ENCODE assay signal across 19 cellular contexts in the genomic region with DNA sequence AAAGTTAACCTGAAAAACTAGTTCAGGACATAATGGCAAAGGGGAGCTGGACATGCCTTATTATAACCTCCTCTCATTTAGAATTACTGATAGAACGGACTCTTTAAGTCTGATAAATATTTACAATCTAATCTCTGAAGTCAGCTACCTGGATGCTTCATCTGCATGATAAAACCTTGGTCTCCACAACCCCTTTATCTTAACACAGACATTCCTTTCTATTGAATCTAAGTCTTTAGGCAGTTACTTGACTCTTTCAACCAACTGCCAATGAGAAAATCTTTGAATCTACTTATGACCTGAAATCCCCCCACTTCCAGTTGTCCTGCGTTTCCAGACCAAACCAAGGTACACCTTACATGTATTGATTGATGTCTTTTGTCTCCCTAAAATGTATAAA.
DNase-seq lines count a peak whose midpoint lies in the region; ATAC-seq, FAIRE-seq and TF ChIP-seq lines count a peak whose summit lies in the region.
"Had no signal": no experiment of that assay in that cellular context is flagged by ENCODE, and none has a peak within 500 bp of the region (broad histone marks: within the 10 kb centered on the region; RNA-seq: fewer than 3 reads in every experiment).

No MANE protein-coding gene starts in this region.

- WGBS in esophagus muscularis mucosa: 73% methylated on average over 2 of the region's 2 CpGs
- WGBS in iPS DF 6.9 (ENCODE audit: insufficient coverage, insufficient read length): no CpG with 5 or more reads among the region's 2 CpGs

- H3K4me2 ChIP-seq in GM23338: 0 out of 2 replicates have a peak overlapping the region, but pooled peaks have one; percentile 5
- H3K4me2 ChIP-seq: A549 had no signal

- peak; percentile 73 for DNase-seq in GM23338 (ENCODE audit: low spot score)
- DNase-seq in NT2/D1 (ENCODE audit: low read depth, low spot score): peak; percentile 16
- peak; percentile 29 for DNase-seq in esophagus muscularis mucosa (ENCODE audit: extremely low spot score)
- peak; percentile 7 for DNase-seq in iPS DF 6.9 (ENCODE audit: low read depth, low spot score)
- DNase-seq in cerebellar nuclear complex (lab: John Stamatoyannopoulos, UW): no peak
- no peak for DNase-seq in medulla oblongata (ENCODE audit: extremely low spot score)
- DNase-seq in WERI-Rb-1: no peak
- no peak for DNase-seq in GM12892 (ENCODE audit: insufficient read length)
- DNase-seq: AML-193; Caco-2; CD4-positive, alpha-beta T cell; GOT3 had no signal

- H3K79me2 ChIP-seq in GM23338 (replicated peaks; ENCODE audit: insufficient read depth): no peaks in the 10 kb centered on the region

- H3K9me3 ChIP-seq in NT2/D1 (ENCODE audit: insufficient read depth, low read length): no peaks in the 10 kb centered on the region
- H3K9me3 ChIP-seq in esophagus muscularis mucosa: no peaks in the 10 kb centered on the region
- H3K9me3 ChIP-seq in iPS DF 6.9 (ENCODE audit: control insufficient read depth, insufficient read depth, low read length): no peaks in the 10 kb centered on the region
- no peaks in the 10 kb centered on the region for H3K9me3 ChIP-seq in WERI-Rb-1 (ENCODE audit: severe bottlenecking)
- H3K9me3 ChIP-seq: Caco-2, HAP-1 had no signal

- H3K4me1 ChIP-seq in GM23338 (ENCODE audit: insufficient read depth): peaks cover 5% of the 10 kb centered on the region; the same call in 1 of the 2 replicates
- H3K4me1 ChIP-seq in NT2/D1 (ENCODE audit: insufficient read depth, insufficient read length): no peaks in the 10 kb centered on the region
- no peaks in the 10 kb centered on the region for H3K4me1 ChIP-seq in esophagus muscularis mucosa
- H3K4me1 ChIP-seq in iPS DF 6.9 (ENCODE audit: control insufficient read depth, insufficient read depth, low read length): no peaks in the 10 kb centered on the region
- H3K4me1 ChIP-seq: A549, Caco-2, HAP-1 had no signal

- TF ChIP-seq CTCF in GM23338 (conservative IDR thresholded peaks at IDR 0.05; ENCODE audit: low read depth in 2 of 2) (no peak), esophagus muscularis mucosa (IDR thresholded peaks at IDR 0.05) (no peak), WERI-Rb-1 (IDR thresholded peaks at IDR 0.05; ENCODE audit: low read depth, low read length) (no peak)

- no peaks in the 10 kb centered on the region for H3F3A ChIP-seq in GM23338 (replicated peaks; ENCODE audit: low read depth)

- H3K36me3 ChIP-seq in GM23338 (ENCODE audit: insufficient read depth) (no peaks in the 10 kb centered on the region), NT2/D1 (ENCODE audit: insufficient read depth, insufficient read length, low read length) (no peaks in the 10 kb centered on the region), esophagus muscularis mucosa (no peaks in the 10 kb centered on the region), iPS DF 6.9 (ENCODE audit: control insufficient read depth, insufficient read depth, low read length) (no peaks in the 10 kb centered on the region), WERI-Rb-1 (no peaks in the 10 kb centered on the region)
- H3K36me3 ChIP-seq: HAP-1 had no signal

- no peaks in the 10 kb centered on the region for H3K9me2 ChIP-seq in GM23338 (ENCODE audit: insufficient read depth)

- TF ChIP-seq POLR2A in esophagus muscularis mucosa (IDR thresholded peaks at IDR 0.05; ENCODE audit: low read depth) (no peak), GM12892 (IDR thresholded peaks at IDR 0.05; ENCODE audit: low read depth, low read length) (no peak)

- no peak overlapping the region for H3K4me3 ChIP-seq in GM23338
- H3K4me3 ChIP-seq in NT2/D1 (ENCODE audit: insufficient read length, low read depth): no peak overlapping the region
- no peak overlapping the region for H3K4me3 ChIP-seq in esophagus muscularis mucosa
- H3K4me3 ChIP-seq in iPS DF 6.9 (ENCODE audit: low read length): no peak overlapping the region
- no peak overlapping the region for H3K4me3 ChIP-seq in WERI-Rb-1 (ENCODE audit: low read depth, low read length)
- H3K4me3 ChIP-seq: A549, HAP-1 had no signal

- H3K9ac ChIP-seq in NT2/D1 (ENCODE audit: insufficient read length, low read depth): no peak overlapping the region

- peak overlapping the region; percentile 86 for H3K27ac Mint-ChIP-seq in GM23338
- H3K27ac Mint-ChIP-seq: CD4-positive, alpha-beta T cell; IgD-negative memory B cell had no signal

- no peak overlapping the region for H3K4me3 Mint-ChIP-seq in GM23338
- H3K4me3 Mint-ChIP-seq: CD4-positive, alpha-beta T cell; IgD-negative memory B cell had no signal

- H2AFZ ChIP-seq in GM23338: no peak overlapping the region

- intact Hi-C loops in esophagus muscularis mucosa (cut with DNase I): no loop called here

- H3K27me3 Mint-ChIP-seq in GM23338 (ENCODE audit: insufficient read depth, low read depth, poor library complexity): no peaks in the 10 kb centered on the region
- H3K27me3 Mint-ChIP-seq: CD4-positive, alpha-beta T cell; IgD-negative memory B cell had no signal

- H3K36me3 Mint-ChIP-seq in GM23338 (ENCODE audit: low read depth): peaks cover 6% of the 10 kb centered on the region; the same call in 2 of the 3 replicates
- H3K36me3 Mint-ChIP-seq: IgD-negative memory B cell had no signal

- no peak for FAIRE-seq in GM12892 (lab: Jason Lieb, UNC)
- FAIRE-seq: A549, HepG2 had no signal

- H3K9me3 Mint-ChIP-seq in GM23338: no peaks in the 10 kb centered on the region
- H3K9me3 Mint-ChIP-seq: IgD-negative memory B cell had no signal

- no peak for TF ChIP-seq EP300 in esophagus muscularis mucosa (IDR thresholded peaks at IDR 0.05)

- no peaks in the 10 kb centered on the region for H4K20me1 ChIP-seq in GM23338 (replicated peaks; ENCODE audit: insufficient read depth)

- peaks cover 7% of the 10 kb centered on the region; the same call in 2 of the 3 replicates for H3K4me1 Mint-ChIP-seq in GM23338
- H3K4me1 Mint-ChIP-seq: IgD-negative memory B cell had no signal

- H3K27me3 ChIP-seq in GM23338 (ENCODE audit: insufficient read depth): no peaks in the 10 kb centered on the region
- H3K27me3 ChIP-seq in NT2/D1 (ENCODE audit: insufficient read depth, insufficient read length): no peaks in the 10 kb centered on the region
- no peaks in the 10 kb centered on the region for H3K27me3 ChIP-seq in esophagus muscularis mucosa
- no peaks in the 10 kb centered on the region for H3K27me3 ChIP-seq in iPS DF 6.9 (ENCODE audit: control insufficient read depth, insufficient read depth, low read length)
- H3K27me3 ChIP-seq in WERI-Rb-1 (ENCODE audit: insufficient read depth, low read depth, severe bottlenecking): no peaks in the 10 kb centered on the region

- ATAC-seq in GM23338: peak; percentile 66
- ATAC-seq: A549, HepG2 had no signal

- H3K27ac ChIP-seq in GM23338 (ENCODE audit: low read depth): no peak overlapping the region
- H3K27ac ChIP-seq in esophagus muscularis mucosa (replicated peaks in 1 of 4): no peak overlapping the region
- H3K27ac ChIP-seq in iPS DF 6.9 (ENCODE audit: low read length): no peak overlapping the region
- H3K27ac ChIP-seq in WERI-Rb-1: no peak overlapping the region
- H3K27ac ChIP-seq: 22Rv1, A549, C4-2B, HL-60 had no signal

TF ChIP-seq in GM23338, 12 proteins besides CTCF, POLR2A, EP300 and RAD21 (continues in another document):
- TF ChIP-seq CREB1 (CRISPR knock-in tag; IDR thresholded peaks at IDR 0.05; ENCODE audit: low read depth): no peak
- no peak for TF ChIP-seq NANOG (IDR thresholded peaks at IDR 0.05; ENCODE audit: borderline replicate concordance)
- TF ChIP-seq EZH2 (IDR thresholded peaks at IDR 0.05; ENCODE audit: low read depth, unreplicated experiment): no peak
- no peak for TF ChIP-seq ZNF114 (CRISPR knock-in tag; IDR thresholded peaks at IDR 0.05)
- TF ChIP-seq, protein P1, sequence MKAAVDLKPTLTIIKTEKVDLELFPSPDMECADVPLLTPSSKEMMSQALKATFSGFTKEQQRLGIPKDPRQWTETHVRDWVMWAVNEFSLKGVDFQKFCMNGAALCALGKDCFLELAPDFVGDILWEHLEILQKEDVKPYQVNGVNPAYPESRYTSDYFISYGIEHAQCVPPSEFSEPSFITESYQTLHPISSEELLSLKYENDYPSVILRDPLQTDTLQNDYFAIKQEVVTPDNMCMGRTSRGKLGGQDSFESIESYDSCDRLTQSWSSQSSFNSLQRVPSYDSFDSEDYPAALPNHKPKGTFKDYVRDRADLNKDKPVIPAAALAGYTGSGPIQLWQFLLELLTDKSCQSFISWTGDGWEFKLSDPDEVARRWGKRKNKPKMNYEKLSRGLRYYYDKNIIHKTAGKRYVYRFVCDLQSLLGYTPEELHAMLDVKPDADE (IDR thresholded peaks at IDR 0.05): no peak
- no peak for TF ChIP-seq ZNF331 (CRISPR knock-in tag; IDR thresholded peaks at IDR 0.05; ENCODE audit: low read depth)
- TF ChIP-seq EZH2phosphoT487 (IDR thresholded peaks at IDR 0.05; ENCODE audit: unreplicated experiment): no peak
- no peak for TF ChIP-seq POLR2AphosphoS5 (IDR thresholded peaks at IDR 0.05; ENCODE audit: low read depth)
- no peak for TF ChIP-seq STAT1 (IDR thresholded peaks at IDR 0.05; ENCODE audit: unreplicated experiment)

Comparison
In these comparisons a context has a peak if more than half of its experiments do, and no peak if none do; other contexts are left out.
1. DNase-seq: peak in GM23338 (single experiment), NT2/D1 (single experiment), esophagus muscularis mucosa (single experiment) and iPS DF 6.9 (single experiment); none in cerebellar nuclear complex (0 of 2), medulla oblongata (single experiment), WERI-Rb-1 (single experiment) and GM12892 (single experiment).